20 cellular contexts compared by ENCODE assay signal in the genomic region with DNA sequence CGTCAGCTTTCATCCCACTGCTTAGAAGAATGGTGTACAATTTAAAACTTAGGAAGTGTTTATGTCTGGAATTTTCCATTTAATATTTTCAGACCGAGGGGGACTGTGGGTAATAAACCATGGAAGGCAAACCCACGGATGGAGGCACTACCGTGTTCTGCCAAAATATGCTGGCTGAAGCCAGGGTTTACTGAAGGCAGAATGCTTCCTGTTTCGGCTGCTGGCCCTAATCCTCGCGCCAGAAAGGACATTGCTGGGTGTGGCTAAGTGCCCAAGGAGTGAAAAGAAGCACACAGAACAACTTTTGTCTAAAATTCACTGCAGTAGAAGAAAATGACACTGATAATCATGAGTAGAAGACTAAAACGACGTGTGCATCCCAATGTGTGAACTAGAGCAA. TPM values are rescaled to one million over a fixed set of nuclear protein-coding genes. Genes with fewer than 3 reads are reported as not detected.
DNase-seq lines count a peak whose midpoint lies in the region; ATAC-seq and TF ChIP-seq lines count a peak whose summit lies in the region.
"Had no signal": no experiment of that assay in that cellular context is flagged by ENCODE, and none has a peak within 500 bp of the region (broad histone marks: within the 10 kb centered on the region; RNA-seq: fewer than 3 reads in every experiment).

No MANE protein-coding gene starts in this region.

- H3K9me3 ChIP-seq in right cardiac atrium (ENCODE audit: control insufficient read depth, low read length) = no peaks in the 10 kb centered on the region
- H3K9me3 ChIP-seq: spleen, upper lobe of left lung had no signal

- intact Hi-C loops in right cardiac atrium (cut with DNase I) (no loop called here), Right ventricle myocardium inferior (cut with DNase I) (no loop called here), dorsolateral prefrontal cortex (cut with DNase I) (no loop called here)

- TF ChIP-seq CTCF in dorsolateral prefrontal cortex (IDR thresholded peaks at IDR 0.05 in 54 of 56, conservative IDR thresholded peaks at IDR 0.05 in 2 of 56; ENCODE audit: low read depth in 1 of 56, partially characterized antibody in 56 of 56) = no peak

- WGBS in right cardiac atrium = 55% methylated on average over 9 of the region's 9 CpGs

- DNase-seq in right cardiac atrium (peak in 2 of 3 donors; percentile 55 to 87), Right ventricle myocardium inferior (ENCODE audit: missing footprints) (no peak), dorsolateral prefrontal cortex (no peak), pons (ENCODE audit: low spot score) (peak; percentile 11), NCI-H2227 (lab: John Stamatoyannopoulos, UW; ENCODE audit: unreplicated experiment) (no peak)
- DNase-seq: activated CD4-positive, alpha-beta T cell treated with anti-CD3 and anti-CD28 coated beads for 4 hours; foreskin melanocyte; GOT3; hippocampal formation; NCI-H1105 treated with DMSO at 0.1 percent for 48 hours; NCI-H2081; NCI-H446 treated with DMSO at 0.1 percent for 48 hours; NK-92 treated with Interleukin-12 subunit alpha and Interleukin-12 subunit beta, amount 100 ng/mL, for 24 hours; spleen; stimulated activated CD4-positive, alpha-beta T cell treated with anti-CD3 and anti-CD28 coated beads, Interleukin-4, amount 100 ng/mL, for 24 hours; stimulated activated naive CD8-positive, alpha-beta T cell treated with anti-CD3 and anti-CD28 coated beads, Interleukin-15, amount 100 ng/mL, for 72 hours; upper lobe of left lung had no signal

- H3K27me3 ChIP-seq in right cardiac atrium (ENCODE audit: control insufficient read depth, insufficient read depth) (no peaks in the 10 kb centered on the region), dorsolateral prefrontal cortex (no peaks in the 10 kb centered on the region)
- H3K27me3 ChIP-seq: spleen, upper lobe of left lung had no signal

- H3K4me1 ChIP-seq in right cardiac atrium (ENCODE audit: control insufficient read depth, insufficient read depth, low read length) = peaks cover 3% of the 10 kb centered on the region
- H3K4me1 ChIP-seq: spleen, upper lobe of left lung had no signal

- H3K4me3 ChIP-seq in right cardiac atrium (ENCODE audit: low read length) (no peak overlapping the region), dorsolateral prefrontal cortex (no peak overlapping the region)
- H3K4me3 ChIP-seq: lung, spleen, upper lobe of left lung had no signal

- ATAC-seq in right cardiac atrium (peak; percentile 14 to 34), Right ventricle myocardium inferior (no peak), HG03095 (IDR thresholded peaks at IDR 0.05; ENCODE audit: unreplicated experiment) (no peak), HG02678 (IDR thresholded peaks at IDR 0.05; ENCODE audit: unreplicated experiment) (no peak)
- ATAC-seq: stimulated activated naive CD8-positive, alpha-beta T cell treated with anti-CD3 and anti-CD28 coated beads, Interleukin-15, amount 100 ng/mL, for 72 hours had no signal

- H3K27ac ChIP-seq in right cardiac atrium (ENCODE audit: low read length) (no peak overlapping the region), dorsolateral prefrontal cortex (peak overlapping the region in 40 of 59 donors; percentile 1 to 87 (median 52))
- H3K27ac ChIP-seq: spleen, upper lobe of left lung had no signal

RNA-seq across cellular contexts. Expression of a gene that starts 32.3 kb away (rescaled TPM):
- 10 to 100 TPM; 54.1 to 78.4 (median 73.3) TPM for total RNA-seq in right cardiac atrium
- 67.8 TPM for polyA plus RNA-seq in right cardiac atrium
- total RNA-seq in Right ventricle myocardium inferior = 91.1 TPM
- total RNA-seq in dorsolateral prefrontal cortex = 100 to 1,000 TPM in 96 of 120 experiments, 10 to 100 TPM in 24; 72.5 to 149 (median 112) TPM

Comparison
In these comparisons a context has a peak if more than half of its experiments do, and no peak if none do; other contexts are left out.
1. ATAC-seq: peak in right cardiac atrium (2 of 2); none in Right ventricle myocardium inferior (single experiment), HG03095 (single experiment) and HG02678 (single experiment).
2. DNase-seq: peak in right cardiac atrium (2 of 3) and pons (single experiment); none in Right ventricle myocardium inferior (single experiment), dorsolateral prefrontal cortex (0 of 10) and NCI-H2227 (single experiment).